8 cellular contexts compared by ENCODE assay signal in the genomic region with DNA sequence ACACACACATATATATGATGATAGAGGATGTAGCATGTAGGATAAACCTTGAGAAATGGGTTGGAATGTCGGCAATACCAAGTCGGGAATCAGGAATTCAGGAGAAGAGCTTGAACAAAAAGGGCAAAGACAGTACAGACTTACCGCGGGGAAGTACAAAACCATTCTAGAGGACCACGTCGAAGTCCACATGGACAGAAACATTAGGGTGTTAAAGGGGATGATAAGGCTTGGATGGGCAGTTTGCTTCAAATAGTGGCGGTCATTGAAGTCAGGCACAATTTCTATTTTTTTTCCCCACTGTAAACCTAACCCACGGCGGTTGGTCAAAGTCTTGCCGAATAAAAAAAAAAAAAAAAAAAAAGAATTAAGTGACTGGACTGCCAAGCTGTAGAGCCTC. TPM values are rescaled to one million over a fixed set of nuclear protein-coding genes. Genes with fewer than 3 reads are reported as not detected.
DNase-seq lines count a peak whose midpoint lies in the region; ATAC-seq and TF ChIP-seq lines count a peak whose summit lies in the region.

No MANE protein-coding gene starts in this region.

- in situ Hi-C loops in gastrocnemius medialis (cut with MboI; ENCODE audit: low sequenced_read_pairs in 4 of 4), result loop anchor here in 1 of 4 donors (10.0 kb wide), 1 partner anchor 70 kb away; the partner anchor contains the start of gene GOPC

- TF ChIP-seq POLR2A in gastrocnemius medialis (IDR thresholded peaks at IDR 0.05), result no peak

- H3K36me3 ChIP-seq in H7 (replicated peaks; ENCODE audit: control insufficient read depth, insufficient read depth, low read length) (no peaks in the 10 kb centered on the region; the same call in 1 of the 2 replicates), gastrocnemius medialis (no peaks in the 10 kb centered on the region), mucosa of descending colon (ENCODE audit: low read depth) (no peaks in the 10 kb centered on the region)

- DNase-seq in H7, result no peak
- DNase-seq in RPMI7951 (ENCODE audit: low read depth), result peak; percentile 28
- no peak for DNase-seq in fibroblast of mammary gland (ENCODE audit: low read depth)
- DNase-seq in gastrocnemius medialis, result no peak
- no peak for DNase-seq in iPS-NIHi11 (ENCODE audit: low spot score)
- no peak for DNase-seq in mucosa of descending colon
- no peak for DNase-seq in stimulated activated CD4-positive, alpha-beta T cell treated with anti-CD3 and anti-CD28 coated beads, Interleukin-4, amount 100 ng/mL, for 24 hours
- no peak for DNase-seq in caudate nucleus (lab: John Stamatoyannopoulos, UW)

- TF ChIP-seq CTCF in fibroblast of mammary gland (conservative IDR thresholded peaks at IDR 0.05; ENCODE audit: control insufficient read depth, insufficient read depth, low read depth, low read length) (no peak), gastrocnemius medialis (IDR thresholded peaks at IDR 0.05 in 4 of 5, conservative IDR thresholded peaks at IDR 0.05 in 1 of 5) (no peak), mucosa of descending colon (IDR thresholded peaks at IDR 0.05) (no peak)

- H3K27me3 ChIP-seq in H7 (ENCODE audit: control insufficient read depth, insufficient read depth, low read length) (no peaks in the 10 kb centered on the region), gastrocnemius medialis (no peaks in the 10 kb centered on the region)

- H3K4me3 ChIP-seq in H7 (ENCODE audit: insufficient read depth, low read depth, low read length) (peak overlapping the region; percentile 57), fibroblast of mammary gland (ENCODE audit: control insufficient read depth, low read depth, low read length) (peak overlapping the region; percentile 73), gastrocnemius medialis (peak overlapping the region; percentile 65 to 93 (median 76)), mucosa of descending colon (no peak overlapping the region)

- intact Hi-C loops in gastrocnemius medialis (cut with DNase I; ENCODE audit: low total_unique reads), result loop anchor here (2.0 to 10.0 kb wide), 3 partner anchors 72 to 1220 kb away; partner anchors contain the start of genes ASF1A and GOPC
- intact Hi-C loops in mucosa of descending colon (cut with DNase I, micrococcal nuclease), result no loop called here

- H3K9me3 ChIP-seq in gastrocnemius medialis, result no peaks in the 10 kb centered on the region
- H3K9me3 ChIP-seq in mucosa of descending colon, result no peaks in the 10 kb centered on the region

- H3K4me1 ChIP-seq in gastrocnemius medialis (peaks cover 20 to 28% of the 10 kb centered on the region in 2 donors), mucosa of descending colon (ENCODE audit: low read depth) (peaks cover 26% of the 10 kb centered on the region)

- ATAC-seq in gastrocnemius medialis (no peak), mucosa of descending colon (no peak)

- peak overlapping the region; percentile 84 to 90 (median 89) for H3K27ac ChIP-seq in gastrocnemius medialis
- H3K27ac ChIP-seq in caudate nucleus (ENCODE audit: low read depth, low read length), result no peak overlapping the region

RNA-seq across cellular contexts. Expression of gene NUS1, which starts 0.8 kb away (rescaled TPM):
- total RNA-seq in H7 (2014; rRNA removed; shearing (Covaris generic)), result 23.7 and 30.0 TPM in 2 replicates
- 17.7 and 22.5 TPM in 2 replicates for total RNA-seq in RPMI7951 (2014; rRNA removed; shearing (Covaris generic))
- total RNA-seq in gastrocnemius medialis (10 to 100 TPM in 1 of 4 donors, 1 to 10 TPM in 3; 7.1 to 10.5 (median 7.6) TPM), mucosa of descending colon (10 to 100 TPM; 24.2 to 34.8 (median 34.3) TPM)
